Comparison of ENCODE assay signal across 11 cellular contexts in the genomic region with DNA sequence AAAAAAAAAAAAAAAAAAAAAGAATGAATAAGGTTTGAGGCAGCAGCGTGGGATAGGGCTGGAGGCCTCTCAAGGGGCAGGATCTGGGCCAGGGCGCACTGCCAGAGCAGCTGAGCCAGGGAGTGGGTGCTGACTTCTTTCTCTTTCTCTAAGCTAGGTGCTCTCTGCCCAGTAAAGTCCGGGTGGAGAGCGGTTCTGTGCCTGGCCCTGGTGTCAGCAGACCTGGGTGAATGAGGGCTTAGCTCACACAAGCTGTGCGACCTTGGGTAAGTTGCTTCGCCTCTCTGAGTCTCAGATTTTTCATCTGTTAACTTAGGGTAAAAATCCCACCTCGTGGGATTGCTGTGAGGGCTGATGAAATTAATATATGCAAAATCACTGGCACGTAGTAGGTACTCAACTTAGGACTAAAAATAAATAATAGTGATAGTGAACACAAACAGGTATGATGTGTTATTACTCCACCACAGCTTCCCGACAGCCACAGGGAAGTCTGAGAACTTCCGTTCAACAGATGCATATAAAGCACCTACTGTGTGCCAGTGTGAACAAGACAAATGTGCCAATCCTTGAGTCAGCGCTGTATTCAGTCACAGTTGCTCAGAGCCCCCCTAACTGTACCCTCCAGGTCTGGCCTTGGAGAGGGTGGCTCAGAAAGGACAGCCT. TPM values are rescaled to one million over a fixed set of nuclear protein-coding genes. Genes with fewer than 3 reads are reported as not detected.
DNase-seq lines count a peak whose midpoint lies in the region; ATAC-seq and TF ChIP-seq lines count a peak whose summit lies in the region.
"Had no signal": no experiment of that assay in that cellular context is flagged by ENCODE, and none has a peak within 500 bp of the region (broad histone marks: within the 10 kb centered on the region; RNA-seq: fewer than 3 reads in every experiment).

No MANE protein-coding gene starts in this region.

- no peaks in the 10 kb centered on the region for H3K9me3 Mint-ChIP-seq in CD8-positive, alpha-beta memory T cell
- H3K9me3 Mint-ChIP-seq: T-cell had no signal

- peaks cover 14% of the 10 kb centered on the region for H3K27me3 ChIP-seq in CD8-positive, alpha-beta memory T cell (ENCODE audit: insufficient read depth, low read length, poor library complexity, severe bottlenecking)

- no peak for ATAC-seq in GM18873 (IDR thresholded peaks at IDR 0.05; ENCODE audit: low FRiP score, unreplicated experiment)
- ATAC-seq: T-cell had no signal

- H3K36me3 ChIP-seq in CD8-positive, alpha-beta memory T cell (ENCODE audit: insufficient read depth, low read length): no peaks in the 10 kb centered on the region

- peaks cover 25% of the 10 kb centered on the region for H3K4me1 ChIP-seq in CD8-positive, alpha-beta memory T cell (ENCODE audit: insufficient read depth, low read length)

- no peak overlapping the region for H3K4me3 ChIP-seq in CD8-positive, alpha-beta memory T cell (ENCODE audit: low read length)
- H3K4me3 ChIP-seq in fibroblast of the aortic adventitia (ENCODE audit: low read depth, low read length): no peak overlapping the region

- H3K4me1 Mint-ChIP-seq in CD8-positive, alpha-beta memory T cell: peaks cover 29 to 34% (median 30%) of the 10 kb centered on the region in 3 donors

- TF ChIP-seq CTCF in fibroblast of the aortic adventitia (IDR thresholded peaks at IDR 0.05; ENCODE audit: insufficient read depth, low read length) (no peak), GM20000 (IDR thresholded peaks at IDR 0.05; ENCODE audit: extremely low read depth, missing control alignments) (no peak)

- H3K27me3 Mint-ChIP-seq in CD8-positive, alpha-beta memory T cell: peaks cover 8 to 14% of the 10 kb centered on the region in 2 donors

- no peak overlapping the region for H3K4me3 Mint-ChIP-seq in CD8-positive, alpha-beta memory T cell

- no peak overlapping the region for H3K27ac Mint-ChIP-seq in CD8-positive, alpha-beta memory T cell
- H3K27ac Mint-ChIP-seq: T-cell had no signal

- H3K9me3 ChIP-seq in CD8-positive, alpha-beta memory T cell (ENCODE audit: low read length): no peaks in the 10 kb centered on the region

- POLR2A ChIA-PET in CD8-positive, alpha-beta memory T cell (lab: Charles Lee): interaction anchor here (0.7 kb wide), 1 partner anchor 72 kb away, joined by 5 read pairs; the partner anchor contains the start of gene SRARP

- CTCF ChIA-PET in CD8-positive, alpha-beta memory T cell (lab: Charles Lee): interaction anchor here (1.9 to 5.1 kb wide), 4 partner anchors 53 to 168 kb away, joined by 5 to 27 read pairs (median 8); no protein-coding TSS in a partner anchor

- H3K27ac ChIP-seq in CD8-positive, alpha-beta memory T cell (ENCODE audit: low read depth, low read length): peak overlapping the region; percentile 20

- DNase-seq in CD8-positive, alpha-beta memory T cell: no peak
- peak; percentile 87 for DNase-seq in RPMI7951 (ENCODE audit: low read depth)
- peak; percentile 89 for DNase-seq in fibroblast of the aortic adventitia (ENCODE audit: low read depth)
- peak; percentile 21 for DNase-seq in putamen (ENCODE audit: low spot score)
- DNase-seq in NCI-H2196 (lab: John Stamatoyannopoulos, UW; ENCODE audit: unreplicated experiment): no peak
- no peak for DNase-seq in GM20000 (ENCODE audit: low spot score)
- no peak for DNase-seq in stimulated activated CD4-positive, alpha-beta T cell treated with anti-CD3 and anti-CD28 coated beads, Interleukin-4, amount 100 ng/mL, for 24 hours
- DNase-seq: Kasumi-1, NCI-H510A, T-cell had no signal

- no peaks in the 10 kb centered on the region for H3K36me3 Mint-ChIP-seq in CD8-positive, alpha-beta memory T cell
- H3K36me3 Mint-ChIP-seq: T-cell had no signal

RNA-seq across cellular contexts. Expression of gene FAM131C, which starts 2.0 kb away (rescaled TPM):
- under 1 TPM; 0.62 to 0.66 TPM for total RNA-seq in CD8-positive, alpha-beta memory T cell
- polyA plus RNA-seq in CD8-positive, alpha-beta memory T cell: not detected
- 0.20 TPM in 1 of 2 replicates, not detected in the other for total RNA-seq in RPMI7951 (2014; rRNA removed; shearing (Covaris generic))
- total RNA-seq in fibroblast of the aortic adventitia (ENCODE audit: low replicate concordance): 0.08 and 0.63 TPM in 2 replicates

RNA-seq across cellular contexts. Expression of gene CLCNKB, which starts 31.9 kb away (rescaled TPM):
- total RNA-seq in CD8-positive, alpha-beta memory T cell: not detected
- polyA plus RNA-seq in CD8-positive, alpha-beta memory T cell: not detected
- total RNA-seq in RPMI7951 (2014; rRNA removed; shearing (Covaris generic)): not detected in 2 replicates
- total RNA-seq in fibroblast of the aortic adventitia (ENCODE audit: low replicate concordance): not detected in 2 replicates
- total RNA-seq: T-cell had no signal

RNA-seq across cellular contexts. Expression of gene CLCNKA, which starts 53.6 kb away (rescaled TPM):
- not detected for total RNA-seq in CD8-positive, alpha-beta memory T cell
- not detected for polyA plus RNA-seq in CD8-positive, alpha-beta memory T cell
- 0.12 TPM in 1 of 2 replicates, not detected in the other for total RNA-seq in RPMI7951 (2014; rRNA removed; shearing (Covaris generic))
- 0.09 and 0.25 TPM in 2 replicates for total RNA-seq in fibroblast of the aortic adventitia (ENCODE audit: low replicate concordance)
- total RNA-seq: T-cell had no signal

RNA-seq across cellular contexts. Expression of gene HSPB7, which starts 57.6 kb away (rescaled TPM):
- not detected for total RNA-seq in CD8-positive, alpha-beta memory T cell
- polyA plus RNA-seq in CD8-positive, alpha-beta memory T cell: not detected
- 7.1 and 7.9 TPM in 2 replicates for total RNA-seq in RPMI7951 (2014; rRNA removed; shearing (Covaris generic))
- total RNA-seq in fibroblast of the aortic adventitia (ENCODE audit: low replicate concordance): 8.9 TPM in 1 of 2 replicates, not detected in the other

Comparison
In these comparisons a context has a peak if more than half of its experiments do, and no peak if none do; other contexts are left out.
1. DNase-seq: peak in RPMI7951 (single experiment), fibroblast of the aortic adventitia (single experiment) and putamen (single experiment); none in CD8-positive, alpha-beta memory T cell (0 of 5), NCI-H2196 (single experiment), GM20000 (single experiment) and stimulated activated CD4-positive, alpha-beta T cell treated with anti-CD3 and anti-CD28 coated beads, Interleukin-4, amount 100 ng/mL, for 24 hours (single experiment).